Comparison of ENCODE assay signal across 8 cellular contexts in genomic region chr19:4375620-4376228, GRCh38.
A peak's percentile ranks its signal among the peaks of the same experiment; 100 is the strongest.
DNase-seq lines count a peak whose midpoint lies in the region; ATAC-seq and TF ChIP-seq lines count a peak whose summit lies in the region.

No MANE protein-coding gene starts in this region.

- H2AFZ ChIP-seq in ACC112 (ENCODE audit: low read length, unreplicated experiment) = no peak overlapping the region

- peak; percentile 56 for TF ChIP-seq CTCF in GM12874 (IDR thresholded peaks at IDR 0.05; ENCODE audit: insufficient read depth, low read depth, low read length)
- TF ChIP-seq CTCF in astrocyte of the cerebellum (IDR thresholded peaks at IDR 0.05; ENCODE audit: low read depth, low read length, missing control alignments) = peak; percentile 63
- TF ChIP-seq CTCF in tibial artery (IDR thresholded peaks at IDR 0.05) = peak; percentile 26 to 41

- no peak overlapping the region for H3K4me3 ChIP-seq in ACC112 (ENCODE audit: low read depth, low read length)
- no peak overlapping the region for H3K4me3 ChIP-seq in astrocyte of the cerebellum (ENCODE audit: low read depth, low read length)
- H3K4me3 ChIP-seq in tibial artery = no peak overlapping the region

- peak overlapping the region; percentile 94 for H3K27ac ChIP-seq in ACC112 (ENCODE audit: low read depth, low read length)
- H3K27ac ChIP-seq in layer of hippocampus (ENCODE audit: low read depth, low read length) = peak overlapping the region; percentile 90
- H3K27ac ChIP-seq in tibial artery = peak overlapping the region; percentile 84 to 97

- ATAC-seq in GM19023 (IDR thresholded peaks at IDR 0.05; ENCODE audit: unreplicated experiment) = no peak

- intact Hi-C loops in tibial artery (cut with DNase I; ENCODE audit: low total_unique reads) = loop anchor here (2.0 kb wide), 1 partner anchor 25 kb away; the partner anchor contains the start of gene SH3GL1

- H3K36me3 ChIP-seq in ACC112 (ENCODE audit: insufficient read depth, low read length) (no peaks in the 10 kb centered on the region), tibial artery (no peaks in the 10 kb centered on the region)

- H3K27me3 ChIP-seq in ACC112 (ENCODE audit: insufficient read depth, low read length) (no peaks in the 10 kb centered on the region), layer of hippocampus (ENCODE audit: control insufficient read depth, insufficient read depth, low read length) (no peaks in the 10 kb centered on the region), tibial artery (no peaks in the 10 kb centered on the region)

- peaks cover 67% of the 10 kb centered on the region for H3K79me2 ChIP-seq in ACC112 (ENCODE audit: control insufficient read depth, insufficient read depth, low read length, unreplicated experiment)

- in situ Hi-C loops in astrocyte of the cerebellum (cut with HindIII; ENCODE audit: low sequenced_read_pairs) = no loop called here

- H3K9me3 ChIP-seq in tibial artery = no peaks in the 10 kb centered on the region

- peak; percentile 83 for DNase-seq in MV-4-11 (lab: John Stamatoyannopoulos, UW)
- peak; percentile 46 for DNase-seq in astrocyte of the cerebellum (ENCODE audit: low read depth)
- DNase-seq in tibial artery = peak; percentile 48 to 89
- DNase-seq in activated gamma-delta T cell (lab: John Stamatoyannopoulos, UW) = no peak

- H3K4me1 ChIP-seq in ACC112 (ENCODE audit: control insufficient read depth, insufficient read depth, low read length, unreplicated experiment) (peaks cover 64% of the 10 kb centered on the region), tibial artery (peaks cover 23 to 94% (median 76%) of the 10 kb centered on the region in 4 donors)
